In the genomic region with DNA sequence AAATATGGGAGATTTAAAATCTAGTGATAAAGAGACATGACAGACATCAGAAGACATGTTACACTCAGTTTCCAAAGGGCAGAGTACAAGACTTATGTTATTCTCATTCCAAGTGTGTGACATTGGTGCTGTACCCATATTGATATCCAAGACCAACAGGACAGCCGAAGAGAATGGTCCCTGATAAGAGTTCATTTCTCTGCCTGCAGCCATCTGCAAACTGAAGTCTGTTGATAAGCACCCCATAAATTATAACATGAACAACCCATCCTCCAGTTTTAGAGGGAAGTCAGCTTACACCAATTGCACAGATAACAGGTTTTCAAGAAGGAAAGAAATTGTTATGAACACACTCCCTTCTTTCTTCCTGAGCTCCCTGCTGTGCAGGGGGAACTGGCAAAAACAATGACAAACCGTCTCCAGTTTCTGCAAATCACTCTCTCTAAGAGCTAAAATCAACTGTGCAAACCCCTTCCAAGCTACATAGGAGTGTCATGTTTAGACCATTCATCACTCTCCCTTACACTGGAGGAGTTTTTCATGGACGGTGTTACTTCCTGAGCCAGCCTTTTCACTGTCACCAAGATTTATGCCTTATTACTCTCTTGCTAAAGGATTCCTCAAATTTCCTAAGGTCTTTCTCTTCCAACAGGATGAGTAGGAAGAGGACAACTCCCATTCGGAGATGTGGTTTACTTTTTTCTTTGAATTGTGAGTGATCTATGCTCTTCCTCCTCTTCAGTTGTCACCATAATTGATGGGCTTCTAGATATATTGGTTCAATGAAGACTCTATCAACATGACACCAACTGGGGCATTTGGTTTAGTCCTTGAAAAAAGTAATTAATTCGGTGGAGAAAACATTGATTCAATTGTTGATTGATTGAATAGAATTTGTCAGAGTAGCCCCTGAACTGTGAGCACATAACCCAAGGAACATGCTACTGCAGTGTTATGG, we compare ENCODE assay signal across 1 cellular context.
TF ChIP-seq lines count a peak whose summit lies in the region.

No MANE protein-coding gene starts in this region.

TF ChIP-seq in K562, 482 proteins besides CTCF, POLR2A, EP300 and RAD21 (continued from another document and continues in another):
- TF ChIP-seq REST (CRISPR knock-in tag; IDR thresholded peaks at IDR 0.05; ENCODE audit: low read depth) (no peak), ZNF274 (IDR thresholded peaks at IDR 0.05; ENCODE audit: borderline replicate concordance, low read depth, low read length) (peak; percentile 82), TCFL5 (CRISPR knock-in tag; conservative IDR thresholded peaks at IDR 0.05) (no peak), ZNF197 (CRISPR knock-in tag; IDR thresholded peaks at IDR 0.05; ENCODE audit: low read depth) (peak; percentile 95), LCOR (CRISPR knock-in tag; IDR thresholded peaks at IDR 0.05) (peak; percentile 80; the same call in 1 of the 2 replicates), SP2 (IDR thresholded peaks at IDR 0.05; ENCODE audit: extremely low read depth, low read depth, low read length, poor library complexity, severe bottlenecking) (no peak), TOE1 (IDR thresholded peaks at IDR 0.05; ENCODE audit: borderline replicate concordance) (peak; percentile 70), TOE1 (CRISPR knock-in tag; IDR thresholded peaks at IDR 0.05; ENCODE audit: borderline replicate concordance, low read depth) (no peak), HCFC1 (IDR thresholded peaks at IDR 0.05; ENCODE audit: low read depth, low read length) (0 out of 2 replicates have a peak, but pooled peaks have one; percentile 24), IRF1 (CRISPR knock-in tag; IDR thresholded peaks at IDR 0.05; ENCODE audit: borderline replicate concordance) (no peak), PHTF2 (CRISPR knock-in tag; IDR thresholded peaks at IDR 0.05) (no peak), FOXJ3 (CRISPR knock-in tag; IDR thresholded peaks at IDR 0.05) (no peak), ZBTB11 (CRISPR knock-in tag; IDR thresholded peaks at IDR 0.05) (peak in 1 of 3 experiments; percentile 78; a peak in 1 of 6 replicates), CEBPB (tag; IDR thresholded peaks at IDR 0.05) (peak; percentile 58; the same call in 1 of the 2 replicates), ATF6 (CRISPR knock-in tag; IDR thresholded peaks at IDR 0.05) (0 out of 2 replicates have a peak, but pooled peaks have one; percentile 47), NR1H2 (CRISPR knock-in tag; IDR thresholded peaks at IDR 0.05) (no peak), SMAD3 (CRISPR knock-in tag; conservative IDR thresholded peaks at IDR 0.05) (peak; percentile 75), HNRNPUL1 (IDR thresholded peaks at IDR 0.05; ENCODE audit: low read length) (no peak), HDAC8 (tag; IDR thresholded peaks at IDR 0.05) (no peak), ZNF780A (CRISPR knock-in tag; IDR thresholded peaks at IDR 0.05) (no peak)
- TF ChIP-seq, protein P1, sequence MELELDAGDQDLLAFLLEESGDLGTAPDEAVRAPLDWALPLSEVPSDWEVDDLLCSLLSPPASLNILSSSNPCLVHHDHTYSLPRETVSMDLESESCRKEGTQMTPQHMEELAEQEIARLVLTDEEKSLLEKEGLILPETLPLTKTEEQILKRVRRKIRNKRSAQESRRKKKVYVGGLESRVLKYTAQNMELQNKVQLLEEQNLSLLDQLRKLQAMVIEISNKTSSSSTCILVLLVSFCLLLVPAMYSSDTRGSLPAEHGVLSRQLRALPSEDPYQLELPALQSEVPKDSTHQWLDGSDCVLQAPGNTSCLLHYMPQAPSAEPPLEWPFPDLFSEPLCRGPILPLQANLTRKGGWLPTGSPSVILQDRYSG (tag; conservative IDR thresholded peaks at IDR 0.05; ENCODE audit: low read depth) = peak; percentile 32; the same call in 1 of the 2 replicates
- TF ChIP-seq, protein P2, sequence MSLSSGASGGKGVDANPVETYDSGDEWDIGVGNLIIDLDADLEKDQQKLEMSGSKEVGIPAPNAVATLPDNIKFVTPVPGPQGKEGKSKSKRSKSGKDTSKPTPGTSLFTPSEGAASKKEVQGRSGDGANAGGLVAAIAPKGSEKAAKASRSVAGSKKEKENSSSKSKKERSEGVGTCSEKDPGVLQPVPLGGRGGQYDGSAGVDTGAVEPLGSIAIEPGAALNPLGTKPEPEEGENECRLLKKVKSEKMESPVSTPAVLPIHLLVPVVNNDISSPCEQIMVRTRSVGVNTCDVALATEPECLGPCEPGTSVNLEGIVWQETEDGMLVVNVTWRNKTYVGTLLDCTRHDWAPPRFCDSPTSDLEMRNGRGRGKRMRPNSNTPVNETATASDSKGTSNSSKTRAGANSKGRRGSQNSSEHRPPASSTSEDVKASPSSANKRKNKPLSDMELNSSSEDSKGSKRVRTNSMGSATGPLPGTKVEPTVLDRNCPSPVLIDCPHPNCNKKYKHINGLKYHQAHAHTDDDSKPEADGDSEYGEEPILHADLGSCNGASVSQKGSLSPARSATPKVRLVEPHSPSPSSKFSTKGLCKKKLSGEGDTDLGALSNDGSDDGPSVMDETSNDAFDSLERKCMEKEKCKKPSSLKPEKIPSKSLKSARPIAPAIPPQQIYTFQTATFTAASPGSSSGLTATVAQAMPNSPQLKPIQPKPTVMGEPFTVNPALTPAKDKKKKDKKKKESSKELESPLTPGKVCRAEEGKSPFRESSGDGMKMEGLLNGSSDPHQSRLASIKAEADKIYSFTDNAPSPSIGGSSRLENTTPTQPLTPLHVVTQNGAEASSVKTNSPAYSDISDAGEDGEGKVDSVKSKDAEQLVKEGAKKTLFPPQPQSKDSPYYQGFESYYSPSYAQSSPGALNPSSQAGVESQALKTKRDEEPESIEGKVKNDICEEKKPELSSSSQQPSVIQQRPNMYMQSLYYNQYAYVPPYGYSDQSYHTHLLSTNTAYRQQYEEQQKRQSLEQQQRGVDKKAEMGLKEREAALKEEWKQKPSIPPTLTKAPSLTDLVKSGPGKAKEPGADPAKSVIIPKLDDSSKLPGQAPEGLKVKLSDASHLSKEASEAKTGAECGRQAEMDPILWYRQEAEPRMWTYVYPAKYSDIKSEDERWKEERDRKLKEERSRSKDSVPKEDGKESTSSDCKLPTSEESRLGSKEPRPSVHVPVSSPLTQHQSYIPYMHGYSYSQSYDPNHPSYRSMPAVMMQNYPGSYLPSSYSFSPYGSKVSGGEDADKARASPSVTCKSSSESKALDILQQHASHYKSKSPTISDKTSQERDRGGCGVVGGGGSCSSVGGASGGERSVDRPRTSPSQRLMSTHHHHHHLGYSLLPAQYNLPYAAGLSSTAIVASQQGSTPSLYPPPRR (CRISPR knock-in tag; IDR thresholded peaks at IDR 0.05; ENCODE audit: borderline replicate concordance) = peak; percentile 67; the same call in 1 of the 2 replicates
- TF ChIP-seq, protein P3, sequence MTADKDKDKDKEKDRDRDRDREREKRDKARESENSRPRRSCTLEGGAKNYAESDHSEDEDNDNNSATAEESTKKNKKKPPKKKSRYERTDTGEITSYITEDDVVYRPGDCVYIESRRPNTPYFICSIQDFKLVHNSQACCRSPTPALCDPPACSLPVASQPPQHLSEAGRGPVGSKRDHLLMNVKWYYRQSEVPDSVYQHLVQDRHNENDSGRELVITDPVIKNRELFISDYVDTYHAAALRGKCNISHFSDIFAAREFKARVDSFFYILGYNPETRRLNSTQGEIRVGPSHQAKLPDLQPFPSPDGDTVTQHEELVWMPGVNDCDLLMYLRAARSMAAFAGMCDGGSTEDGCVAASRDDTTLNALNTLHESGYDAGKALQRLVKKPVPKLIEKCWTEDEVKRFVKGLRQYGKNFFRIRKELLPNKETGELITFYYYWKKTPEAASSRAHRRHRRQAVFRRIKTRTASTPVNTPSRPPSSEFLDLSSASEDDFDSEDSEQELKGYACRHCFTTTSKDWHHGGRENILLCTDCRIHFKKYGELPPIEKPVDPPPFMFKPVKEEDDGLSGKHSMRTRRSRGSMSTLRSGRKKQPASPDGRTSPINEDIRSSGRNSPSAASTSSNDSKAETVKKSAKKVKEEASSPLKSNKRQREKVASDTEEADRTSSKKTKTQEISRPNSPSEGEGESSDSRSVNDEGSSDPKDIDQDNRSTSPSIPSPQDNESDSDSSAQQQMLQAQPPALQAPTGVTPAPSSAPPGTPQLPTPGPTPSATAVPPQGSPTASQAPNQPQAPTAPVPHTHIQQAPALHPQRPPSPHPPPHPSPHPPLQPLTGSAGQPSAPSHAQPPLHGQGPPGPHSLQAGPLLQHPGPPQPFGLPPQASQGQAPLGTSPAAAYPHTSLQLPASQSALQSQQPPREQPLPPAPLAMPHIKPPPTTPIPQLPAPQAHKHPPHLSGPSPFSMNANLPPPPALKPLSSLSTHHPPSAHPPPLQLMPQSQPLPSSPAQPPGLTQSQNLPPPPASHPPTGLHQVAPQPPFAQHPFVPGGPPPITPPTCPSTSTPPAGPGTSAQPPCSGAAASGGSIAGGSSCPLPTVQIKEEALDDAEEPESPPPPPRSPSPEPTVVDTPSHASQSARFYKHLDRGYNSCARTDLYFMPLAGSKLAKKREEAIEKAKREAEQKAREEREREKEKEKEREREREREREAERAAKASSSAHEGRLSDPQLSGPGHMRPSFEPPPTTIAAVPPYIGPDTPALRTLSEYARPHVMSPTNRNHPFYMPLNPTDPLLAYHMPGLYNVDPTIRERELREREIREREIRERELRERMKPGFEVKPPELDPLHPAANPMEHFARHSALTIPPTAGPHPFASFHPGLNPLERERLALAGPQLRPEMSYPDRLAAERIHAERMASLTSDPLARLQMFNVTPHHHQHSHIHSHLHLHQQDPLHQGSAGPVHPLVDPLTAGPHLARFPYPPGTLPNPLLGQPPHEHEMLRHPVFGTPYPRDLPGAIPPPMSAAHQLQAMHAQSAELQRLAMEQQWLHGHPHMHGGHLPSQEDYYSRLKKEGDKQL (CRISPR knock-in tag; IDR thresholded peaks at IDR 0.05; ENCODE audit: borderline replicate concordance) = no peak
- TF ChIP-seq, protein P4, sequence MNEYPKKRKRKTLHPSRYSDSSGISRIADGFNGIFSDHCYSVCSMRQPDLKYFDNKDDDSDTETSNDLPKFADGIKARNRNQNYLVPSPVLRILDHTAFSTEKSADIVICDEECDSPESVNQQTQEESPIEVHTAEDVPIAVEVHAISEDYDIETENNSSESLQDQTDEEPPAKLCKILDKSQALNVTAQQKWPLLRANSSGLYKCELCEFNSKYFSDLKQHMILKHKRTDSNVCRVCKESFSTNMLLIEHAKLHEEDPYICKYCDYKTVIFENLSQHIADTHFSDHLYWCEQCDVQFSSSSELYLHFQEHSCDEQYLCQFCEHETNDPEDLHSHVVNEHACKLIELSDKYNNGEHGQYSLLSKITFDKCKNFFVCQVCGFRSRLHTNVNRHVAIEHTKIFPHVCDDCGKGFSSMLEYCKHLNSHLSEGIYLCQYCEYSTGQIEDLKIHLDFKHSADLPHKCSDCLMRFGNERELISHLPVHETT (CRISPR knock-in tag; conservative IDR thresholded peaks at IDR 0.05 in 1 of 2, IDR thresholded peaks at IDR 0.05 in 1 of 2) = peak in 1 of 2 experiments; percentile 87; a peak in 2 of 4 replicates
